Comparison of ENCODE assay signal across 29 cellular contexts in genomic region chr5:39896706-39897105, GRCh38.
"Had no signal": no experiment of that assay in that cellular context is flagged by ENCODE, and none has a peak within 500 bp of the region (broad histone marks: within the 10 kb centered on the region; RNA-seq: fewer than 3 reads in every experiment).

No MANE protein-coding gene starts in this region.

- H3K27ac ChIP-seq: adrenal gland, breast epithelium, cardiac muscle cell, colonic mucosa, epithelial cell of prostate, heart left ventricle had no signal

- H3K27me3 ChIP-seq: adrenal gland, breast epithelium, cardiac muscle cell, colonic mucosa, heart left ventricle had no signal

- H3K4me1 ChIP-seq: adrenal gland, breast epithelium, colonic mucosa, heart left ventricle had no signal

- DNase-seq: activated CD4-positive, alpha-beta T cell treated with anti-CD3 and anti-CD28 coated beads for 1 hour; activated CD4-positive, alpha-beta T cell treated with anti-CD3 and anti-CD28 coated beads for 4 hours; activated CD4-positive, alpha-beta T cell treated with anti-CD3 and anti-CD28 coated beads, Interleukin-2, amount 10 ng/mL, durations not matched to agents 7 days and 5 days; activated CD4-positive, alpha-beta T cell treated with anti-CD3 and anti-CD28 coated beads, Interleukin-2, amount 50 U/mL, for 48 hours; activated CD8-positive, alpha-beta memory T cell treated with anti-CD3 and anti-CD28 coated beads for 24 hours; activated CD8-positive, alpha-beta T cell treated with anti-CD3 and anti-CD28 coated beads for 36 hours; activated effector memory CD4-positive, alpha-beta T cell treated with Interleukin-2 at 50 U/mL for 16 hours; activated naive CD4-positive, alpha-beta T cell treated with anti-CD3 and anti-CD28 coated beads for 36 hours; activated naive CD8-positive, alpha-beta T cell treated with anti-CD3 and anti-CD28 coated beads for 36 hours; activated naive CD8-positive, alpha-beta T cell treated with anti-CD3 and anti-CD28 coated beads, Interleukin-2, amount 50 U/mL, for 24 hours; activated T-cell treated with anti-CD3 and anti-CD28 coated beads, Interleukin-2, amount 50 U/mL, for 4 hours; adrenal gland; amygdala; aorta; central memory CD4-positive, alpha-beta T cell; cerebellar nuclear complex; colonic mucosa; effector CD8-positive, alpha-beta T cell; foreskin fibroblast; glutamatergic neuron; heart left ventricle; T-helper 1 cell; T-helper 17 cell; T1000 had no signal

- H3K9me3 ChIP-seq: adrenal gland, breast epithelium, colonic mucosa, heart left ventricle had no signal

- ATAC-seq: activated CD8-positive, alpha-beta T cell treated with anti-CD3 and anti-CD28 coated beads for 36 hours; activated naive CD8-positive, alpha-beta T cell treated with anti-CD3 and anti-CD28 coated beads, Interleukin-2, amount 50 U/mL, for 24 hours; activated T-cell treated with anti-CD3 and anti-CD28 coated beads, Interleukin-2, amount 50 U/mL, for 4 hours; activated T-helper 17 cell treated with anti-CD3 and anti-CD28 coated beads, Interleukin-2, amount 50 U/mL, for 72 hours; heart left ventricle; T-helper 17 cell; WTC11 had no signal

- H3K4me3 ChIP-seq: adrenal gland, breast epithelium, cardiac muscle cell, colonic mucosa, heart left ventricle had no signal

- H3K36me3 ChIP-seq: adrenal gland, breast epithelium, cardiac muscle cell, colonic mucosa, heart left ventricle had no signal
